In genomic region chr12:97595936-97596335, GRCh38 we compare ENCODE assay signal across 17 cellular contexts.
"Had no signal": no experiment of that assay in that cellular context is flagged by ENCODE, and none has a peak within 500 bp of the region (broad histone marks: within the 10 kb centered on the region; RNA-seq: fewer than 3 reads in every experiment).

No MANE protein-coding gene starts in this region.

- H3K4me3 Mint-ChIP-seq: endodermal cell; mesothelial cell of epicardium; stimulated activated memory B cell treated with anti-CD40 and anti-IgM and Interleukin-4, amounts not matched to agents 10 μg/mL and 1 μg/mL and 100 μg/mL, for 72 hours; T-helper 1 cell treated with Interleukin-12 subunit alpha and Interleukin-12 subunit beta and Interleukin-4 antibody, amounts not matched to agents 30 μg/mL and 1 μg/mL, for 36 hours had no signal

- H3K4me1 Mint-ChIP-seq: stimulated activated memory B cell treated with anti-CD40 and anti-IgM and Interleukin-4, amounts not matched to agents 10 μg/mL and 1 μg/mL and 100 μg/mL, for 72 hours had no signal

- ATAC-seq: heart right ventricle; right cardiac atrium; stimulated activated memory B cell treated with anti-CD40 and anti-IgM and Interleukin-4, amounts not matched to agents 10 μg/mL and 1 μg/mL and 100 μg/mL, for 72 hours had no signal

- H3K27ac Mint-ChIP-seq: endodermal cell; mesothelial cell of epicardium; stimulated activated memory B cell treated with anti-CD40 and anti-IgM and Interleukin-4, amounts not matched to agents 10 μg/mL and 1 μg/mL and 100 μg/mL, for 72 hours; T-helper 1 cell treated with Interleukin-12 subunit alpha and Interleukin-12 subunit beta and Interleukin-4 antibody, amounts not matched to agents 30 μg/mL and 1 μg/mL, for 36 hours had no signal

- H3K9me3 Mint-ChIP-seq: stimulated activated memory B cell treated with anti-CD40 and anti-IgM and Interleukin-4, amounts not matched to agents 10 μg/mL and 1 μg/mL and 100 μg/mL, for 72 hours; T-helper 1 cell treated with Interleukin-12 subunit alpha and Interleukin-12 subunit beta and Interleukin-4 antibody, amounts not matched to agents 30 μg/mL and 1 μg/mL, for 36 hours had no signal

- H3K36me3 Mint-ChIP-seq: brain; stimulated activated memory B cell treated with anti-CD40 and anti-IgM and Interleukin-4, amounts not matched to agents 10 μg/mL and 1 μg/mL and 100 μg/mL, for 72 hours had no signal

- DNase-seq: activated CD4-positive, alpha-beta T cell treated with anti-CD3 and anti-CD28 coated beads, Interleukin-2, amount 50 U/mL, for 1 hour; activated CD4-positive, CD25-positive, alpha-beta regulatory T cell; activated naive CD4-positive, alpha-beta T cell treated with anti-CD3 and anti-CD28 coated beads, Interleukin-2, amount 50 U/mL, for 16 hours; adrenal gland; endodermal cell; heart right ventricle; kidney; posterior cingulate gyrus; right cardiac atrium; spleen; stimulated activated CD4-positive, alpha-beta T cell treated with anti-CD3 and anti-CD28 coated beads, Interleukin-1b, Interleukin-23, amount 100 ng/mL, for 48 hours; tibial artery had no signal

- H3K27ac ChIP-seq: adrenal gland, heart right ventricle, neutrophil, spleen, tibial artery had no signal

- H3K27me3 Mint-ChIP-seq: stimulated activated memory B cell treated with anti-CD40 and anti-IgM and Interleukin-4, amounts not matched to agents 10 μg/mL and 1 μg/mL and 100 μg/mL, for 72 hours had no signal
